17 cellular contexts compared by ENCODE assay signal in genomic region chr15:67132276-67132675, GRCh38.
DNase-seq lines count a peak whose midpoint lies in the region; ATAC-seq and TF ChIP-seq lines count a peak whose summit lies in the region.
"Had no signal": no experiment of that assay in that cellular context is flagged by ENCODE, and none has a peak within 500 bp of the region (broad histone marks: within the 10 kb centered on the region; RNA-seq: fewer than 3 reads in every experiment).

No MANE protein-coding gene starts in this region.

- H3K4me1 Mint-ChIP-seq in activated CD8-positive, alpha-beta memory T cell treated with anti-CD3 and anti-CD28 coated beads, Interleukin-2, amount 10 ng/mL, durations not matched to agents 7 days and 5 days = peaks cover 87% of the 10 kb centered on the region
- peaks cover 87 to 92% of the 10 kb centered on the region in 2 donors for H3K4me1 Mint-ChIP-seq in immature natural killer cell

- H3K27ac ChIP-seq in PC-9 (peak overlapping the region; percentile 26; the same call in 1 of the 2 replicates), thyroid gland (peak overlapping the region; percentile 84 to 88 (median 87)), coronary artery (no peak overlapping the region)
- H3K27ac ChIP-seq: lower lobe of right lung, RWPE1 had no signal

- CTCF ChIA-PET in activated CD8-positive, alpha-beta memory T cell treated with anti-CD3 and anti-CD28 coated beads, Interleukin-2, amount 10 ng/mL, durations not matched to agents 7 days and 5 days (lab: Charles Lee) = no interaction called here
- CTCF ChIA-PET in PC-9 (lab: Charles Lee) = no interaction called here

- H3K36me3 Mint-ChIP-seq in activated CD8-positive, alpha-beta memory T cell treated with anti-CD3 and anti-CD28 coated beads, Interleukin-2, amount 10 ng/mL, durations not matched to agents 7 days and 5 days = peaks cover 10% of the 10 kb centered on the region
- peaks cover 0 to 12% (median 0%) of the 10 kb centered on the region in 3 donors for H3K36me3 Mint-ChIP-seq in immature natural killer cell

- H3K4me2 ChIP-seq in PC-9 = no peak overlapping the region

- no peak for ATAC-seq in activated CD8-positive, alpha-beta memory T cell treated with anti-CD3 and anti-CD28 coated beads, Interleukin-2, amount 10 ng/mL, durations not matched to agents 7 days and 5 days
- ATAC-seq: activated T-cell treated with anti-CD3 and anti-CD28 coated beads, Interleukin-2, amount 50 U/mL, for 4 hours; lower lobe of right lung had no signal

- no peaks in the 10 kb centered on the region for H3K9me3 Mint-ChIP-seq in activated CD8-positive, alpha-beta memory T cell treated with anti-CD3 and anti-CD28 coated beads, Interleukin-2, amount 10 ng/mL, durations not matched to agents 7 days and 5 days (ENCODE audit: low read depth)
- H3K9me3 Mint-ChIP-seq in immature natural killer cell = no peaks in the 10 kb centered on the region
- H3K9me3 Mint-ChIP-seq: activated CD4-positive, alpha-beta memory T cell treated with anti-CD3 and anti-CD28 coated beads for 36 hours; activated T-cell treated with anti-CD3 and anti-CD28 coated beads, Interleukin-2, amount 50 U/mL, for 4 hours; nephron progenitor cell had no signal

- H3F3A ChIP-seq in PC-9 (ENCODE audit: insufficient read depth, low read depth) = peaks cover 25% of the 10 kb centered on the region

- intact Hi-C loops in PC-9 (cut with micrococcal nuclease; ENCODE audit: unreplicated experiment) (no loop called here), thyroid gland (cut with DNase I) (no loop called here)

- H3K4me3 Mint-ChIP-seq in activated CD8-positive, alpha-beta memory T cell treated with anti-CD3 and anti-CD28 coated beads, Interleukin-2, amount 10 ng/mL, durations not matched to agents 7 days and 5 days = no peak overlapping the region
- no peak overlapping the region for H3K4me3 Mint-ChIP-seq in immature natural killer cell
- H3K4me3 Mint-ChIP-seq: activated CD4-positive, alpha-beta memory T cell treated with anti-CD3 and anti-CD28 coated beads for 36 hours; activated T-cell treated with anti-CD3 and anti-CD28 coated beads, Interleukin-2, amount 50 U/mL, for 4 hours; nephron progenitor cell had no signal

- no peak for DNase-seq in activated CD8-positive, alpha-beta memory T cell treated with anti-CD3 and anti-CD28 coated beads, Interleukin-2, amount 10 ng/mL, durations not matched to agents 7 days and 5 days
- DNase-seq in activated CD8-positive, alpha-beta memory T cell treated with anti-CD3 and anti-CD28 coated beads, Interleukin-2, amount 50 U/mL, for 48 hours = no peak
- no peak for DNase-seq in PC-9
- DNase-seq in immature natural killer cell = no peak
- peak in 1 of 2 donors; percentile 1 for DNase-seq in thyroid gland
- no peak for DNase-seq in GM03348 (ENCODE audit: low spot score)
- no peak for DNase-seq in coronary artery (ENCODE audit: low spot score)
- no peak for DNase-seq in retina
- DNase-seq: activated CD4-positive, alpha-beta memory T cell treated with anti-CD3 and anti-CD28 coated beads for 36 hours; activated T-cell treated with anti-CD3 and anti-CD28 coated beads, Interleukin-2, amount 50 U/mL, for 4 hours; lower lobe of right lung; MG63; NCI-H1694; nephron progenitor cell; stimulated activated CD8-positive, alpha-beta memory T cell treated with anti-CD3 and anti-CD28 coated beads, Interleukin-4, amount 100 ng/mL, for 48 hours had no signal

- H3K79me2 ChIP-seq in PC-9 (ENCODE audit: low read depth) = peaks cover 99% of the 10 kb centered on the region

- no peak for TF ChIP-seq POLR2A in thyroid gland (IDR thresholded peaks at IDR 0.05)

- no peaks in the 10 kb centered on the region for H3K9me2 ChIP-seq in PC-9 (ENCODE audit: insufficient read depth)

- H3K4me3 ChIP-seq in PC-9 (no peak overlapping the region), thyroid gland (replicated peaks in 1 of 3) (no peak overlapping the region), coronary artery (no peak overlapping the region)
- H3K4me3 ChIP-seq: lower lobe of right lung, MG63 had no signal

- POLR2A ChIA-PET in PC-9 (lab: Charles Lee; ENCODE audit: unreplicated experiment) = interaction anchor here (0.6 kb wide), 1 partner anchor 11 kb away, joined by 3 read pairs; no protein-coding TSS in a partner anchor

- BruUV-seq in PC-9 (replicated peaks; lab: Mats Ljungman, UMichigan) = no TSS peak

- WGBS in thyroid gland, 2 donors = 75 to 80% methylated on average over 3 of the region's 3 CpGs

- H3K36me3 ChIP-seq in PC-9 (ENCODE audit: low read depth) (peaks cover 18% of the 10 kb centered on the region; the same call in 1 of the 2 replicates), thyroid gland (no peaks in the 10 kb centered on the region)
- H3K36me3 ChIP-seq: lower lobe of right lung had no signal

- H3K27me3 Mint-ChIP-seq in activated CD8-positive, alpha-beta memory T cell treated with anti-CD3 and anti-CD28 coated beads, Interleukin-2, amount 10 ng/mL, durations not matched to agents 7 days and 5 days = no peaks in the 10 kb centered on the region
- H3K27me3 Mint-ChIP-seq in immature natural killer cell (ENCODE audit: low read depth in 3 of 3) = peaks cover 3 to 4% (median 4%) of the 10 kb centered on the region in 3 donors
- H3K27me3 Mint-ChIP-seq: activated CD4-positive, alpha-beta memory T cell treated with anti-CD3 and anti-CD28 coated beads for 36 hours; progenitor cell of endocrine pancreas had no signal

- H2AFZ ChIP-seq in PC-9 = no peak overlapping the region

- no peaks in the 10 kb centered on the region for H3K27me3 ChIP-seq in PC-9 (ENCODE audit: insufficient read depth, low read depth)
- H3K27me3 ChIP-seq in thyroid gland = no peaks in the 10 kb centered on the region
- H3K27me3 ChIP-seq: MG63 had no signal

- H3K4me1 ChIP-seq in PC-9 (replicated peaks; ENCODE audit: insufficient read depth) = peaks cover 71% of the 10 kb centered on the region
- H3K4me1 ChIP-seq in thyroid gland = peaks cover 87 to 91% of the 10 kb centered on the region in 2 donors

- H3K9me3 ChIP-seq in PC-9 (ENCODE audit: insufficient read depth, low read depth) = no peaks in the 10 kb centered on the region
- no peaks in the 10 kb centered on the region for H3K9me3 ChIP-seq in thyroid gland
- H3K9me3 ChIP-seq: lower lobe of right lung, MG63 had no signal

- TF ChIP-seq CTCF in PC-9 (conservative IDR thresholded peaks at IDR 0.05) (no peak), thyroid gland (IDR thresholded peaks at IDR 0.05) (no peak), coronary artery (IDR thresholded peaks at IDR 0.05) (no peak)

- H3K27ac Mint-ChIP-seq in activated CD8-positive, alpha-beta memory T cell treated with anti-CD3 and anti-CD28 coated beads, Interleukin-2, amount 10 ng/mL, durations not matched to agents 7 days and 5 days = peak overlapping the region; percentile 15
- peak overlapping the region; percentile 85 to 100 (median 99) for H3K27ac Mint-ChIP-seq in immature natural killer cell
- H3K27ac Mint-ChIP-seq: nephron progenitor cell, progenitor cell of endocrine pancreas had no signal

- H4K20me1 ChIP-seq in PC-9 (ENCODE audit: insufficient read depth) = no peaks in the 10 kb centered on the region; the same call in none of the 2 replicates

Comparison
In these comparisons a context has a peak if more than half of its experiments do, and no peak if none do; other contexts are left out.
1. H3K27ac ChIP-seq: peak in PC-9 (single experiment) and thyroid gland (3 of 3); none in coronary artery (0 of 2).